16 cellular contexts compared by ENCODE assay signal in genomic region chr6:89479902-89480301, GRCh38. TPM values are rescaled to one million over a fixed set of nuclear protein-coding genes. Genes with fewer than 3 reads are reported as not detected.
DNase-seq lines count a peak whose midpoint lies in the region; ATAC-seq, FAIRE-seq and TF ChIP-seq lines count a peak whose summit lies in the region.
"Had no signal": no experiment of that assay in that cellular context is flagged by ENCODE, and none has a peak within 500 bp of the region (broad histone marks: within the 10 kb centered on the region; RNA-seq: fewer than 3 reads in every experiment).

No MANE protein-coding gene starts in this region.

- no peak for TF ChIP-seq POLR2A in GM12892 (IDR thresholded peaks at IDR 0.05; ENCODE audit: low read depth, low read length)

- H3K36me3 Mint-ChIP-seq in chondrocyte (ENCODE audit: low read depth), result no peaks in the 10 kb centered on the region
- H3K36me3 Mint-ChIP-seq: CD14-positive monocyte; CD8-positive, alpha-beta memory T cell had no signal

- no peaks in the 10 kb centered on the region for H3K27me3 Mint-ChIP-seq in chondrocyte (ENCODE audit: low read depth)

- no peak for TF ChIP-seq CTCF in chondrocyte (IDR thresholded peaks at IDR 0.05)

- no peak overlapping the region for H3K4me3 Mint-ChIP-seq in chondrocyte (ENCODE audit: unreplicated experiment)
- H3K4me3 Mint-ChIP-seq: CD14-positive monocyte; CD8-positive, alpha-beta memory T cell; HFFc6 had no signal

- FAIRE-seq in A204.1 (lab: Jason Lieb, UNC) (peak; percentile 3), GM19239 (lab: Jason Lieb, UNC) (peak; percentile 70), GM12892 (lab: Jason Lieb, UNC) (no peak)
- FAIRE-seq: A549, GM18507, H1, K562 had no signal

- DNase-seq in GM19239 (ENCODE audit: insufficient read length, low spot score) (no peak), MV-4-11 (lab: John Stamatoyannopoulos, UW) (peak; percentile 31), chondrocyte (ENCODE audit: low spot score) (no peak), RKO (ENCODE audit: low spot score) (no peak), GM12892 (ENCODE audit: insufficient read length) (no peak)
- DNase-seq: Caco-2; CD8-positive, alpha-beta memory T cell; DMS53; HFFc6 had no signal

- no peaks in the 10 kb centered on the region for H3K9me3 Mint-ChIP-seq in chondrocyte (ENCODE audit: low read depth)
- H3K9me3 Mint-ChIP-seq: CD8-positive, alpha-beta memory T cell; HFFc6 had no signal

- H3K4me1 Mint-ChIP-seq in chondrocyte (ENCODE audit: low read depth), result peaks cover 52% of the 10 kb centered on the region

- no peak for ATAC-seq in HG02973 (IDR thresholded peaks at IDR 0.05; ENCODE audit: unreplicated experiment)
- ATAC-seq: A549, K562 had no signal

- H3K27ac Mint-ChIP-seq in chondrocyte (ENCODE audit: unreplicated experiment), result peak overlapping the region; percentile 88
- H3K27ac Mint-ChIP-seq: CD14-positive monocyte; CD8-positive, alpha-beta memory T cell; HFFc6 had no signal

RNA-seq across cellular contexts. Expression of gene ANKRD6, which starts 47.0 kb away (rescaled TPM):
- total RNA-seq in chondrocyte, result 22.4 to 31.3 TPM (median 28.7 TPM) in 3 replicates
- polyA plus RNA-seq in GM12892 (2012; ENCODE audit: missing spikeins), result 4.3 TPM
- total RNA-seq: HFFc6 had no signal
